In genomic region chr1:11272842-11273594, GRCh38 we compare ENCODE assay signal across 1 cellular context.
A peak's percentile ranks its signal among the peaks of the same experiment; 100 is the strongest.
TF ChIP-seq lines count a peak whose summit lies in the region.

Gene UBIAD1 (plus strand): TSS chr1:11273198. CDS start chr1:11273532, 334 bp downstream.

TF ChIP-seq in H1, 55 proteins besides CTCF, POLR2A, EP300 and RAD21 (continued from another document):
- TF ChIP-seq, protein P1, sequence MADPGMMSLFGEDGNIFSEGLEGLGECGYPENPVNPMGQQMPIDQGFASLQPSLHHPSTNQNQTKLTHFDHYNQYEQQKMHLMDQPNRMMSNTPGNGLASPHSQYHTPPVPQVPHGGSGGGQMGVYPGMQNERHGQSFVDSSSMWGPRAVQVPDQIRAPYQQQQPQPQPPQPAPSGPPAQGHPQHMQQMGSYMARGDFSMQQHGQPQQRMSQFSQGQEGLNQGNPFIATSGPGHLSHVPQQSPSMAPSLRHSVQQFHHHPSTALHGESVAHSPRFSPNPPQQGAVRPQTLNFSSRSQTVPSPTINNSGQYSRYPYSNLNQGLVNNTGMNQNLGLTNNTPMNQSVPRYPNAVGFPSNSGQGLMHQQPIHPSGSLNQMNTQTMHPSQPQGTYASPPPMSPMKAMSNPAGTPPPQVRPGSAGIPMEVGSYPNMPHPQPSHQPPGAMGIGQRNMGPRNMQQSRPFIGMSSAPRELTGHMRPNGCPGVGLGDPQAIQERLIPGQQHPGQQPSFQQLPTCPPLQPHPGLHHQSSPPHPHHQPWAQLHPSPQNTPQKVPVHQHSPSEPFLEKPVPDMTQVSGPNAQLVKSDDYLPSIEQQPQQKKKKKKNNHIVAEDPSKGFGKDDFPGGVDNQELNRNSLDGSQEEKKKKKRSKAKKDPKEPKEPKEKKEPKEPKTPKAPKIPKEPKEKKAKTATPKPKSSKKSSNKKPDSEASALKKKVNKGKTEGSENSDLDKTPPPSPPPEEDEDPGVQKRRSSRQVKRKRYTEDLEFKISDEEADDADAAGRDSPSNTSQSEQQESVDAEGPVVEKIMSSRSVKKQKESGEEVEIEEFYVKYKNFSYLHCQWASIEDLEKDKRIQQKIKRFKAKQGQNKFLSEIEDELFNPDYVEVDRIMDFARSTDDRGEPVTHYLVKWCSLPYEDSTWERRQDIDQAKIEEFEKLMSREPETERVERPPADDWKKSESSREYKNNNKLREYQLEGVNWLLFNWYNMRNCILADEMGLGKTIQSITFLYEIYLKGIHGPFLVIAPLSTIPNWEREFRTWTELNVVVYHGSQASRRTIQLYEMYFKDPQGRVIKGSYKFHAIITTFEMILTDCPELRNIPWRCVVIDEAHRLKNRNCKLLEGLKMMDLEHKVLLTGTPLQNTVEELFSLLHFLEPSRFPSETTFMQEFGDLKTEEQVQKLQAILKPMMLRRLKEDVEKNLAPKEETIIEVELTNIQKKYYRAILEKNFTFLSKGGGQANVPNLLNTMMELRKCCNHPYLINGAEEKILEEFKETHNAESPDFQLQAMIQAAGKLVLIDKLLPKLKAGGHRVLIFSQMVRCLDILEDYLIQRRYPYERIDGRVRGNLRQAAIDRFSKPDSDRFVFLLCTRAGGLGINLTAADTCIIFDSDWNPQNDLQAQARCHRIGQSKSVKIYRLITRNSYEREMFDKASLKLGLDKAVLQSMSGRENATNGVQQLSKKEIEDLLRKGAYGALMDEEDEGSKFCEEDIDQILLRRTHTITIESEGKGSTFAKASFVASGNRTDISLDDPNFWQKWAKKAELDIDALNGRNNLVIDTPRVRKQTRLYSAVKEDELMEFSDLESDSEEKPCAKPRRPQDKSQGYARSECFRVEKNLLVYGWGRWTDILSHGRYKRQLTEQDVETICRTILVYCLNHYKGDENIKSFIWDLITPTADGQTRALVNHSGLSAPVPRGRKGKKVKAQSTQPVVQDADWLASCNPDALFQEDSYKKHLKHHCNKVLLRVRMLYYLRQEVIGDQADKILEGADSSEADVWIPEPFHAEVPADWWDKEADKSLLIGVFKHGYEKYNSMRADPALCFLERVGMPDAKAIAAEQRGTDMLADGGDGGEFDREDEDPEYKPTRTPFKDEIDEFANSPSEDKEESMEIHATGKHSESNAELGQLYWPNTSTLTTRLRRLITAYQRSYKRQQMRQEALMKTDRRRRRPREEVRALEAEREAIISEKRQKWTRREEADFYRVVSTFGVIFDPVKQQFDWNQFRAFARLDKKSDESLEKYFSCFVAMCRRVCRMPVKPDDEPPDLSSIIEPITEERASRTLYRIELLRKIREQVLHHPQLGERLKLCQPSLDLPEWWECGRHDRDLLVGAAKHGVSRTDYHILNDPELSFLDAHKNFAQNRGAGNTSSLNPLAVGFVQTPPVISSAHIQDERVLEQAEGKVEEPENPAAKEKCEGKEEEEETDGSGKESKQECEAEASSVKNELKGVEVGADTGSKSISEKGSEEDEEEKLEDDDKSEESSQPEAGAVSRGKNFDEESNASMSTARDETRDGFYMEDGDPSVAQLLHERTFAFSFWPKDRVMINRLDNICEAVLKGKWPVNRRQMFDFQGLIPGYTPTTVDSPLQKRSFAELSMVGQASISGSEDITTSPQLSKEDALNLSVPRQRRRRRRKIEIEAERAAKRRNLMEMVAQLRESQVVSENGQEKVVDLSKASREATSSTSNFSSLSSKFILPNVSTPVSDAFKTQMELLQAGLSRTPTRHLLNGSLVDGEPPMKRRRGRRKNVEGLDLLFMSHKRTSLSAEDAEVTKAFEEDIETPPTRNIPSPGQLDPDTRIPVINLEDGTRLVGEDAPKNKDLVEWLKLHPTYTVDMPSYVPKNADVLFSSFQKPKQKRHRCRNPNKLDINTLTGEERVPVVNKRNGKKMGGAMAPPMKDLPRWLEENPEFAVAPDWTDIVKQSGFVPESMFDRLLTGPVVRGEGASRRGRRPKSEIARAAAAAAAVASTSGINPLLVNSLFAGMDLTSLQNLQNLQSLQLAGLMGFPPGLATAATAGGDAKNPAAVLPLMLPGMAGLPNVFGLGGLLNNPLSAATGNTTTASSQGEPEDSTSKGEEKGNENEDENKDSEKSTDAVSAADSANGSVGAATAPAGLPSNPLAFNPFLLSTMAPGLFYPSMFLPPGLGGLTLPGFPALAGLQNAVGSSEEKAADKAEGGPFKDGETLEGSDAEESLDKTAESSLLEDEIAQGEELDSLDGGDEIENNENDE (IDR thresholded peaks at IDR 0.05; ENCODE audit: insufficient replicate concordance, low read length) = no peak
- TF ChIP-seq, protein P2, sequence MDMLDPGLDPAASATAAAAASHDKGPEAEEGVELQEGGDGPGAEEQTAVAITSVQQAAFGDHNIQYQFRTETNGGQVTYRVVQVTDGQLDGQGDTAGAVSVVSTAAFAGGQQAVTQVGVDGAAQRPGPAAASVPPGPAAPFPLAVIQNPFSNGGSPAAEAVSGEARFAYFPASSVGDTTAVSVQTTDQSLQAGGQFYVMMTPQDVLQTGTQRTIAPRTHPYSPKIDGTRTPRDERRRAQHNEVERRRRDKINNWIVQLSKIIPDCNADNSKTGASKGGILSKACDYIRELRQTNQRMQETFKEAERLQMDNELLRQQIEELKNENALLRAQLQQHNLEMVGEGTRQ (IDR thresholded peaks at IDR 0.05; ENCODE audit: low read length) = no peak
- TF ChIP-seq NANOG (IDR thresholded peaks at IDR 0.05; ENCODE audit: insufficient read depth, low read depth, low read length, poor library complexity, severe bottlenecking) (no peak), SUZ12 (IDR thresholded peaks at IDR 0.05; ENCODE audit: low read length) (no peak), JUN (IDR thresholded peaks at IDR 0.05; ENCODE audit: low read depth, low read length) (no peak), RNF2 (IDR thresholded peaks at IDR 0.05; ENCODE audit: borderline replicate concordance, low read depth, low read length, missing control alignments, poor library complexity, severe bottlenecking) (no peak), CHD2 (IDR thresholded peaks at IDR 0.05; ENCODE audit: low read length) (no peak), ATF3 (IDR thresholded peaks at IDR 0.05; ENCODE audit: insufficient read depth, low read depth, low read length) (no peak), KDM4A (IDR thresholded peaks at IDR 0.05; ENCODE audit: low read depth, low read length, severe bottlenecking) (peak; percentile 72), CBX5 (IDR thresholded peaks at IDR 0.05; ENCODE audit: low read depth, low read length) (no peak), BCL11A (IDR thresholded peaks at IDR 0.05; ENCODE audit: low read depth in 2 of 2, low read length in 2 of 2) (no peak), RBBP5 (IDR thresholded peaks at IDR 0.05; ENCODE audit: borderline replicate concordance, low read depth, low read length) (peak; percentile 65; the same call in 1 of the 2 replicates), YY1 (IDR thresholded peaks at IDR 0.05; ENCODE audit: low read depth, low read length) (peak; percentile 97), MAFK (IDR thresholded peaks at IDR 0.05; ENCODE audit: low read depth, low read length) (no peak), CBX8 (IDR thresholded peaks at IDR 0.05; ENCODE audit: borderline replicate concordance, low read depth, low read length) (no peak), KDM1A (IDR thresholded peaks at IDR 0.05; ENCODE audit: borderline replicate concordance, low read length) (no peak), BACH1 (IDR thresholded peaks at IDR 0.05; ENCODE audit: low read length) (no peak), PHF8 (conservative IDR thresholded peaks at IDR 0.05; ENCODE audit: low read depth, low read length) (peak; percentile 96), SAP30 (IDR thresholded peaks at IDR 0.05; ENCODE audit: insufficient read depth, insufficient replicate concordance, low read length) (no peak), GTF2F1 (IDR thresholded peaks at IDR 0.05; ENCODE audit: borderline replicate concordance, low read depth, low read length) (no peak), GABPA (IDR thresholded peaks at IDR 0.05; ENCODE audit: borderline replicate concordance, insufficient read depth, low read length) (peak; percentile 67; the same call in 1 of the 2 replicates), TBP (IDR thresholded peaks at IDR 0.05; ENCODE audit: low read depth, low read length) (peak; percentile 87), TAF1 (IDR thresholded peaks at IDR 0.05; ENCODE audit: low read depth, low read length) (peak; percentile 96), TEAD4 (IDR thresholded peaks at IDR 0.05; ENCODE audit: low read depth, low read length) (no peak), ZNF274 (IDR thresholded peaks at IDR 0.05; ENCODE audit: borderline replicate concordance, extremely low read depth, low read length) (no peak), POLR2AphosphoS5 (IDR thresholded peaks at IDR 0.05; ENCODE audit: low read depth, low read length) (no peak), SP4 (IDR thresholded peaks at IDR 0.05; ENCODE audit: low read length) (peak; percentile 37; the same call in 1 of the 2 replicates), CHD1 (IDR thresholded peaks at IDR 0.05; ENCODE audit: low read depth, low read length) (no peak), FOSL1 (IDR thresholded peaks at IDR 0.05; ENCODE audit: insufficient read depth, low read depth, low read length) (no peak), POU5F1 (IDR thresholded peaks at IDR 0.05; ENCODE audit: low read depth, low read length) (no peak), NRF1 (IDR thresholded peaks at IDR 0.05; ENCODE audit: low read depth, low read length) (no peak), RXRA (IDR thresholded peaks at IDR 0.05; ENCODE audit: insufficient read depth, low read depth, low read length) (no peak), EZH2 (IDR thresholded peaks at IDR 0.05; ENCODE audit: low read depth, low read length, severe bottlenecking) (no peak), RFX5 (IDR thresholded peaks at IDR 0.05; ENCODE audit: borderline replicate concordance, low read depth, low read length) (no peak), SP2 (IDR thresholded peaks at IDR 0.05; ENCODE audit: low read length) (no peak), HDAC6 (IDR thresholded peaks at IDR 0.05; ENCODE audit: low read depth, low read length) (no peak), HDAC2 (IDR thresholded peaks at IDR 0.05; ENCODE audit: borderline replicate concordance in 1 of 2, low read depth in 2 of 2, low read length in 2 of 2) (peak in 1 of 2 experiments; percentile 65; a peak in 1 of 4 replicates), JUND (IDR thresholded peaks at IDR 0.05; ENCODE audit: low read length) (no peak), BRCA1 (IDR thresholded peaks at IDR 0.05; ENCODE audit: low read depth, low read length) (no peak), ASH2L (IDR thresholded peaks at IDR 0.05; ENCODE audit: low read length) (peak; percentile 54), TAF7 (optimal IDR thresholded peaks at IDR 0.05; ENCODE audit: borderline replicate concordance, low read depth, low read length) (peak; percentile 92), TCF12 (IDR thresholded peaks at IDR 0.05; ENCODE audit: low read depth, low read length) (no peak), SRF (IDR thresholded peaks at IDR 0.05; ENCODE audit: low read depth, low read length) (no peak), SIN3A (conservative IDR thresholded peaks at IDR 0.05 in 1 of 2, IDR thresholded peaks at IDR 0.05 in 1 of 2; ENCODE audit: low read depth in 1 of 2, low read length in 2 of 2) (no peak), EGR1 (IDR thresholded peaks at IDR 0.05; ENCODE audit: borderline replicate concordance, low read depth, low read length) (no peak), CEBPB (IDR thresholded peaks at IDR 0.05; ENCODE audit: low read depth, low read length) (no peak), CREB1 (IDR thresholded peaks at IDR 0.05) (no peak), SIX5 (IDR thresholded peaks at IDR 0.05; ENCODE audit: low read depth, low read length) (no peak), SIRT6 (IDR thresholded peaks at IDR 0.05; ENCODE audit: low read length) (no peak), KDM5A (IDR thresholded peaks at IDR 0.05; ENCODE audit: low read length) (peak; percentile 92)
- TF ChIP-seq, protein P3, sequence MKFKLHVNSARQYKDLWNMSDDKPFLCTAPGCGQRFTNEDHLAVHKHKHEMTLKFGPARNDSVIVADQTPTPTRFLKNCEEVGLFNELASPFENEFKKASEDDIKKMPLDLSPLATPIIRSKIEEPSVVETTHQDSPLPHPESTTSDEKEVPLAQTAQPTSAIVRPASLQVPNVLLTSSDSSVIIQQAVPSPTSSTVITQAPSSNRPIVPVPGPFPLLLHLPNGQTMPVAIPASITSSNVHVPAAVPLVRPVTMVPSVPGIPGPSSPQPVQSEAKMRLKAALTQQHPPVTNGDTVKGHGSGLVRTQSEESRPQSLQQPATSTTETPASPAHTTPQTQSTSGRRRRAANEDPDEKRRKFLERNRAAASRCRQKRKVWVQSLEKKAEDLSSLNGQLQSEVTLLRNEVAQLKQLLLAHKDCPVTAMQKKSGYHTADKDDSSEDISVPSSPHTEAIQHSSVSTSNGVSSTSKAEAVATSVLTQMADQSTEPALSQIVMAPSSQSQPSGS (IDR thresholded peaks at IDR 0.05; ENCODE audit: low read length) = no peak
- TF ChIP-seq, protein P4, sequence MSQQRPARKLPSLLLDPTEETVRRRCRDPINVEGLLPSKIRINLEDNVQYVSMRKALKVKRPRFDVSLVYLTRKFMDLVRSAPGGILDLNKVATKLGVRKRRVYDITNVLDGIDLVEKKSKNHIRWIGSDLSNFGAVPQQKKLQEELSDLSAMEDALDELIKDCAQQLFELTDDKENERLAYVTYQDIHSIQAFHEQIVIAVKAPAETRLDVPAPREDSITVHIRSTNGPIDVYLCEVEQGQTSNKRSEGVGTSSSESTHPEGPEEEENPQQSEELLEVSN (IDR thresholded peaks at IDR 0.05) = peak; percentile 36; the same call in 1 of the 2 replicates
- TF ChIP-seq, protein P5, sequence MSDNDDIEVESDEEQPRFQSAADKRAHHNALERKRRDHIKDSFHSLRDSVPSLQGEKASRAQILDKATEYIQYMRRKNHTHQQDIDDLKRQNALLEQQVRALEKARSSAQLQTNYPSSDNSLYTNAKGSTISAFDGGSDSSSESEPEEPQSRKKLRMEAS (IDR thresholded peaks at IDR 0.05) = peak; percentile 76
